31 cellular contexts compared by ENCODE assay signal in genomic region chr16:17917316-17918019, GRCh38.
"Had no signal": no experiment of that assay in that cellular context is flagged by ENCODE, and none has a peak within 500 bp of the region (broad histone marks: within the 10 kb centered on the region; RNA-seq: fewer than 3 reads in every experiment).

No MANE protein-coding gene starts in this region.

- H3K36me3 ChIP-seq: neural progenitor cell, ovary, spleen, suprapubic skin, tibial artery, transverse colon, upper lobe of right lung, uterus had no signal

- H3K4me1 Mint-ChIP-seq: natural killer cell; nephron; neural progenitor cell; stimulated activated memory B cell treated with anti-CD40 and anti-IgM and Interleukin-4, amounts not matched to agents 10 μg/mL and 1 μg/mL and 100 μg/mL, for 72 hours; stimulated activated naive CD8-positive, alpha-beta T cell treated with anti-CD3 and anti-CD28 coated beads, Interleukin-15, amount 100 ng/mL, for 72 hours had no signal

- H3K9me3 ChIP-seq: ovary, testis had no signal

- H3K4me3 Mint-ChIP-seq: natural killer cell; nephron; neural progenitor cell; stimulated activated memory B cell treated with anti-CD40 and anti-IgM and Interleukin-4, amounts not matched to agents 10 μg/mL and 1 μg/mL and 100 μg/mL, for 72 hours; stimulated activated naive CD8-positive, alpha-beta T cell treated with anti-CD3 and anti-CD28 coated beads, Interleukin-15, amount 100 ng/mL, for 72 hours; type B pancreatic cell had no signal

- H3K36me3 Mint-ChIP-seq: natural killer cell; neural progenitor cell; stimulated activated memory B cell treated with anti-CD40 and anti-IgM and Interleukin-4, amounts not matched to agents 10 μg/mL and 1 μg/mL and 100 μg/mL, for 72 hours; type B pancreatic cell had no signal

- H2AFZ ChIP-seq: neural progenitor cell, parathyroid adenoma had no signal

- H3K9ac ChIP-seq: neural progenitor cell, parathyroid adenoma had no signal

- H3K27me3 ChIP-seq: neural progenitor cell, ovary, spleen, suprapubic skin, testis, tibial artery, transverse colon, upper lobe of right lung, uterus had no signal

- H3K4me2 ChIP-seq: neural progenitor cell, smooth muscle cell had no signal

- DNase-seq: natural killer cell; occipital lobe; ovary; posterior cingulate gyrus; psoas muscle; right cardiac atrium; spleen; stimulated activated CD4-positive, alpha-beta T cell treated with anti-CD3 and anti-CD28 coated beads, Interleukin-12 subunit alpha, Interleukin-12 subunit beta, amount 100 ng/mL, for 4 hours; stimulated activated CD4-positive, alpha-beta T cell treated with anti-CD3 and anti-CD28 coated beads, Interleukin-1b, Interleukin-23, amount 100 ng/mL, for 48 hours; stimulated activated CD4-positive, alpha-beta T cell treated with anti-CD3 and anti-CD28 coated beads, Interleukin-4, amount 100 ng/mL, for 1 hour; stimulated activated CD4-positive, alpha-beta T cell treated with anti-CD3 and anti-CD28 coated beads, Interleukin-4, amount 100 ng/mL, for 4 hours; stimulated activated CD8-positive, alpha-beta memory T cell treated with anti-CD3 and anti-CD28 coated beads, Interleukin-4, amount 100 ng/mL, for 48 hours; stimulated activated naive CD4-positive, alpha-beta T cell; stimulated activated naive CD8-positive, alpha-beta T cell treated with anti-CD3 and anti-CD28 coated beads, Interleukin-15, amount 100 ng/mL, for 72 hours; stimulated activated naive CD8-positive, alpha-beta T cell treated with anti-CD3 and anti-CD28 coated beads, Interleukin-15, Interleukin-2, amounts not matched to agents 100 U/mL and 50 U/mL, for 24 hours; substantia nigra; testis; tibial artery; transverse colon; upper lobe of right lung; uterus had no signal

- H3K79me2 ChIP-seq: parathyroid adenoma had no signal

- H3K4me1 ChIP-seq: neural progenitor cell, parathyroid adenoma, psoas muscle, spleen, suprapubic skin, testis, tibial artery, transverse colon, upper lobe of right lung, uterus had no signal

- ATAC-seq: natural killer cell; psoas muscle; right cardiac atrium; sciatic nerve; stimulated activated memory B cell treated with anti-CD40 and anti-IgM and Interleukin-4, amounts not matched to agents 10 μg/mL and 1 μg/mL and 100 μg/mL, for 72 hours; stimulated activated naive CD8-positive, alpha-beta T cell treated with anti-CD3 and anti-CD28 coated beads, Interleukin-15, amount 100 ng/mL, for 72 hours; stimulated activated naive CD8-positive, alpha-beta T cell treated with anti-CD3 and anti-CD28 coated beads, Interleukin-15, Interleukin-2, amounts not matched to agents 100 U/mL and 50 U/mL, for 24 hours; upper lobe of right lung had no signal

- H3K4me3 ChIP-seq: neural progenitor cell, ovary, psoas muscle, skin epidermis, smooth muscle cell, spleen, suprapubic skin, testis, tibial artery, transverse colon, upper lobe of right lung, uterus had no signal

- H3K27ac ChIP-seq: neural progenitor cell, ovary, parathyroid adenoma, psoas muscle, skin epidermis, spleen, suprapubic skin, testis, tibial artery, transverse colon, upper lobe of right lung, uterus had no signal

- H3K27ac Mint-ChIP-seq: natural killer cell; nephron; neural progenitor cell; progenitor cell of endocrine pancreas; stimulated activated memory B cell treated with anti-CD40 and anti-IgM and Interleukin-4, amounts not matched to agents 10 μg/mL and 1 μg/mL and 100 μg/mL, for 72 hours; stimulated activated naive CD8-positive, alpha-beta T cell treated with anti-CD3 and anti-CD28 coated beads, Interleukin-15, amount 100 ng/mL, for 72 hours; type B pancreatic cell had no signal
